ENCODE assay signal across 8 cellular contexts in the genomic region with DNA sequence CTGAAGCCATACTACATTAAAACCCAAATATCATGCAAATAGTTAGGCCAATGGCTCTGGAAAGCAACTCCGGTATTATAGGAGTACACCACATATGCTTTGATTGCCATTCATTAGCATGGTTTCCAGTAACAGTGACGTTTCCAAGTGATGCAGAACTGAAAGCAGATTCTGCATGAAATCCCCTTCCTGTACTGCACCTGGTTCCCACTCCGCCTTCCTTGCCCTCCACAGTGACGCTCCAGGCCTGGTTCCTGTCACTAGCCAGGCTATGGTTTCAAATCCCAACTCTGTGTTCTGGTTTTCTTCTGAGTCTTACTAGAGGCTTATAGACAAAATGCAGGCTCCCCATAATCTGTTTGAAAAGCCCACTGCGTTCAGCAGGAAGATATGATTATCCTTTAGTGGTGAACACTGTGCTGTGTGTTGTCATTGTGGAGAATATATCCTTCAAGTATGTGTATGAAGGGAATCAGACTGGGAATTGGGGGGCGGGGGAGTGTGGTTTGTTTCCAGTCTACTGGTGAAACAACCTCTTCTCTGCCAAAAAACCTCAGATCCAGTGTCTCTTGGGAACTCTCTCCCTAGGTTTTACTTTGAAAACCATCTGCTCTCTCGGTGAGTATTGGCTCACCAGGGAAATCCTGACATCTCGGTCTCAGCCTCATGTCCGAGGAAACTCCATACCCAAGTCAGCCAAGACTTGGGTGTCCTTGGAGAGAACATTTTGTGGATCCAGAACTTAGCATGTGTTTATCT.
DNase-seq lines count a peak whose midpoint lies in the region; ATAC-seq, FAIRE-seq and TF ChIP-seq lines count a peak whose summit lies in the region.

No MANE protein-coding gene starts in this region.

- no peak for TF ChIP-seq CTCF in GM12878 (IDR thresholded peaks at IDR 0.05 in 2 of 3, conservative IDR thresholded peaks at IDR 0.05 in 1 of 3; ENCODE audit: control insufficient read depth in 2 of 3, extremely low read depth in 1 of 3, insufficient read depth in 1 of 3, low read depth in 3 of 3, low read length in 3 of 3)
- no peak for TF ChIP-seq CTCF in endodermal cell (conservative IDR thresholded peaks at IDR 0.05)

- peaks cover 3% of the 10 kb centered on the region for H3K27me3 Mint-ChIP-seq in endodermal cell (ENCODE audit: insufficient read depth)
- no peaks in the 10 kb centered on the region for H3K27me3 Mint-ChIP-seq in activated CD4-positive, alpha-beta memory T cell treated with anti-CD3 and anti-CD28 coated beads for 36 hours

- H3K9me3 ChIP-seq in GM12878 (replicated peaks; ENCODE audit: control insufficient read depth, insufficient read depth, low read length) (no peaks in the 10 kb centered on the region), endodermal cell (ENCODE audit: control insufficient read depth, low read length) (no peaks in the 10 kb centered on the region)

- H3K4me1 ChIP-seq in GM12878 (ENCODE audit: control insufficient read depth, insufficient read depth, low read length) (peaks cover 16% of the 10 kb centered on the region), endodermal cell (ENCODE audit: control insufficient read depth, insufficient read depth, low read length) (no peaks in the 10 kb centered on the region)

- CTCF ChIA-PET in GM12878 (lab: Yijun Ruan, JAX), result interaction anchor here (1.0 kb wide), 1 partner anchor 122 kb away, joined by 3 read pairs; no protein-coding TSS in a partner anchor
- CTCF ChIA-PET in activated CD4-positive, alpha-beta memory T cell treated with anti-CD3 and anti-CD28 coated beads for 36 hours (lab: Charles Lee), result no interaction called here

- H3K4me3 ChIP-seq in GM12878, result no peak overlapping the region; the same call in 1 of the 2 replicates
- no peak overlapping the region for H3K4me3 ChIP-seq in endodermal cell (ENCODE audit: low read length)

- ATAC-seq in GM18861 (IDR thresholded peaks at IDR 0.05; ENCODE audit: unreplicated experiment) (peak; percentile 33), GM21723 (IDR thresholded peaks at IDR 0.05; ENCODE audit: unreplicated experiment) (peak; percentile 65), HG03558 (IDR thresholded peaks at IDR 0.05; ENCODE audit: extremely low read depth, unreplicated experiment) (peak; percentile 38), GM12878 (peak; percentile 87)

- H3K36me3 Mint-ChIP-seq in endodermal cell (ENCODE audit: low read depth), result no peaks in the 10 kb centered on the region
- H3K36me3 Mint-ChIP-seq in activated CD4-positive, alpha-beta memory T cell treated with anti-CD3 and anti-CD28 coated beads for 36 hours, result no peaks in the 10 kb centered on the region

- intact Hi-C loops in GM12878 (cut with micrococcal nuclease; ENCODE audit: unreplicated experiment), result no loop called here
- intact Hi-C loops in activated CD4-positive, alpha-beta memory T cell treated with anti-CD3 and anti-CD28 coated beads for 36 hours (cut with micrococcal nuclease), result no loop called here

- H4K20me1 ChIP-seq in GM12878 (ENCODE audit: control insufficient read depth, insufficient read depth), result no peaks in the 10 kb centered on the region

- DNase-seq in GM12878 (ENCODE audit: low read depth, low spot score), result no peak
- DNase-seq in glomerular visceral epithelial cell (ENCODE audit: extremely low spot score), result no peak
- DNase-seq in endodermal cell, result no peak
- no peak for DNase-seq in activated CD4-positive, alpha-beta memory T cell treated with anti-CD3 and anti-CD28 coated beads for 36 hours
- no peak for DNase-seq in NCI-H2029 treated with DMSO at 0.1 percent for 48 hours (lab: John Stamatoyannopoulos, UW)

- peak overlapping the region; percentile 31; the same call in 1 of the 2 replicates for H3K27ac ChIP-seq in GM12878 (ENCODE audit: control insufficient read depth, insufficient read depth)
- no peak overlapping the region for H3K27ac ChIP-seq in endodermal cell (ENCODE audit: low read depth, low read length)

- H3K4me2 ChIP-seq in GM12878 (ENCODE audit: control insufficient read depth, insufficient read depth), result peak overlapping the region; percentile 86

- TF ChIP-seq RAD21 in GM12878 (IDR thresholded peaks at IDR 0.05; ENCODE audit: insufficient read depth, low read depth, low read length), result no peak

- H2AFZ ChIP-seq in GM12878 (ENCODE audit: control insufficient read depth, low read depth, low read length), result peak overlapping the region; percentile 54

- TF ChIP-seq EP300 in GM12878 (IDR thresholded peaks at IDR 0.05; ENCODE audit: borderline replicate concordance in 1 of 2, control insufficient read depth in 1 of 2, low read depth in 2 of 2, low read length in 2 of 2), result no peak; a peak in 1 of 4 replicates

- POLR2A ChIA-PET in GM12878 (lab: Charles Lee), result no interaction called here
- POLR2A ChIA-PET in activated CD4-positive, alpha-beta memory T cell treated with anti-CD3 and anti-CD28 coated beads for 36 hours (lab: Charles Lee), result no interaction called here

- no peak overlapping the region for H3K27ac Mint-ChIP-seq in endodermal cell
- H3K27ac Mint-ChIP-seq in activated CD4-positive, alpha-beta memory T cell treated with anti-CD3 and anti-CD28 coated beads for 36 hours, result no peak overlapping the region

- H3K9ac ChIP-seq in GM12878 (ENCODE audit: control insufficient read depth, insufficient read depth, low read length) (no peak overlapping the region), endodermal cell (ENCODE audit: extremely low read depth, low read length, poor library complexity, severe bottlenecking) (no peak overlapping the region)

- H3K36me3 ChIP-seq in GM12878 (ENCODE audit: control insufficient read depth in 2 of 2, insufficient read depth in 2 of 2, low read length in 1 of 2), result no peaks in the 10 kb centered on the region
- no peaks in the 10 kb centered on the region for H3K36me3 ChIP-seq in endodermal cell (ENCODE audit: control insufficient read depth, insufficient read depth, low read length)

- H3K9me3 Mint-ChIP-seq in endodermal cell, result no peaks in the 10 kb centered on the region
- no peaks in the 10 kb centered on the region for H3K9me3 Mint-ChIP-seq in activated CD4-positive, alpha-beta memory T cell treated with anti-CD3 and anti-CD28 coated beads for 36 hours

- no peak overlapping the region for H3K4me3 Mint-ChIP-seq in endodermal cell
- H3K4me3 Mint-ChIP-seq in activated CD4-positive, alpha-beta memory T cell treated with anti-CD3 and anti-CD28 coated beads for 36 hours, result no peak overlapping the region

- SMC1A ChIA-PET in GM12878 (lab: Charles Lee; ENCODE audit: uncharacterized antibody, unreplicated experiment), result interaction anchor here (1.0 kb wide), 1 partner anchor 79 kb away, joined by 3 read pairs; a partner anchor contains a TSS

- no TSS peak for BruUV-seq in GM12878 (replicated peaks; lab: Mats Ljungman, UMichigan)

- RAD21 ChIA-PET in GM12878 (lab: Charles Lee; ENCODE audit: unreplicated experiment), result interaction anchor here (1.0 kb wide), 1 partner anchor 13 kb away, joined by 7 read pairs; no protein-coding TSS in a partner anchor

- 7% methylated on average over 9 of the region's 9 CpGs for WGBS in GM12878 (ENCODE audit: insufficient coverage, insufficient replicate concordance, low lambda C conversion rate, missing lambda C conversion rate)
- 89 to 95% methylated on average over 7 to 9 of the region's 9 CpGs for WGBS in endodermal cell (ENCODE audit: insufficient coverage in 1 of 2, insufficient read length in 1 of 2), 2 experiments

- no peak for TF ChIP-seq POLR2A in GM12878 (IDR thresholded peaks at IDR 0.05; ENCODE audit: low read depth, low read length)

- peak; percentile 64 for FAIRE-seq in GM12878 (lab: Jason Lieb, UNC)

- peaks cover 2% of the 10 kb centered on the region for H3K4me1 Mint-ChIP-seq in endodermal cell
- no peaks in the 10 kb centered on the region for H3K4me1 Mint-ChIP-seq in activated CD4-positive, alpha-beta memory T cell treated with anti-CD3 and anti-CD28 coated beads for 36 hours (ENCODE audit: low read depth)

- no peaks in the 10 kb centered on the region for H3K79me2 ChIP-seq in GM12878 (ENCODE audit: control insufficient read depth, insufficient read depth, low read length)

- in situ Hi-C loops in GM12878 (cut with MboI), result no loop called here

- H3K27me3 ChIP-seq in GM12878 (replicated peaks in 1 of 2; ENCODE audit: control insufficient read depth in 2 of 2, insufficient read depth in 2 of 2, low read length in 1 of 2) (no peaks in the 10 kb centered on the region), endodermal cell (ENCODE audit: control insufficient read depth, insufficient read depth, low read length, poor library complexity, severe bottlenecking) (no peaks in the 10 kb centered on the region)

TF ChIP-seq in GM12878, 131 proteins besides CTCF, POLR2A, EP300 and RAD21 (continues in another document):
- peak; percentile 40; the same call in 1 of the 2 replicates for TF ChIP-seq CREM (IDR thresholded peaks at IDR 0.05; ENCODE audit: low read depth)
- TF ChIP-seq KAT2A (conservative IDR thresholded peaks at IDR 0.05; ENCODE audit: control insufficient read depth, low read depth, low read length), result no peak
- TF ChIP-seq ZNF384 (IDR thresholded peaks at IDR 0.05; ENCODE audit: borderline replicate concordance, low read depth, low read length), result no peak
- TF ChIP-seq RUNX3 (IDR thresholded peaks at IDR 0.05; ENCODE audit: low read length), result no peak
- TF ChIP-seq, protein P1, sequence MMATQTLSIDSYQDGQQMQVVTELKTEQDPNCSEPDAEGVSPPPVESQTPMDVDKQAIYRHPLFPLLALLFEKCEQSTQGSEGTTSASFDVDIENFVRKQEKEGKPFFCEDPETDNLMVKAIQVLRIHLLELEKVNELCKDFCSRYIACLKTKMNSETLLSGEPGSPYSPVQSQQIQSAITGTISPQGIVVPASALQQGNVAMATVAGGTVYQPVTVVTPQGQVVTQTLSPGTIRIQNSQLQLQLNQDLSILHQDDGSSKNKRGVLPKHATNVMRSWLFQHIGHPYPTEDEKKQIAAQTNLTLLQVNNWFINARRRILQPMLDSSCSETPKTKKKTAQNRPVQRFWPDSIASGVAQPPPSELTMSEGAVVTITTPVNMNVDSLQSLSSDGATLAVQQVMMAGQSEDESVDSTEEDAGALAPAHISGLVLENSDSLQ (IDR thresholded peaks at IDR 0.05), result no peak
- peak; percentile 78 to 79 for TF ChIP-seq IKZF2 (IDR thresholded peaks at IDR 0.05)
- 0 out of 2 replicates have a peak, but pooled peaks have one; percentile 16 for TF ChIP-seq BCL11A (IDR thresholded peaks at IDR 0.05; ENCODE audit: low read depth, low read length)
- peak; percentile 36; the same call in 1 of the 2 replicates for TF ChIP-seq MTA2 (IDR thresholded peaks at IDR 0.05; ENCODE audit: low read depth)
- TF ChIP-seq DPF2 (IDR thresholded peaks at IDR 0.05), result peak; percentile 31; the same call in 1 of the 2 replicates
- TF ChIP-seq RCOR1 (conservative IDR thresholded peaks at IDR 0.05; ENCODE audit: low read depth, low read length), result no peak
- TF ChIP-seq TCF12 (IDR thresholded peaks at IDR 0.05; ENCODE audit: low read depth, low read length), result peak; percentile 69; the same call in 1 of the 2 replicates

Comparison
In these comparisons a context has a peak if more than half of its experiments do, and no peak if none do; other contexts are left out.
1. ATAC-seq: peak in every context shown above with its lines; median percentile 87 in GM12878; 65 in GM21723; 38 in HG03558; 33 in GM18861.